ENCODE assay signal across 25 cellular contexts in genomic region chr15:42863572-42864239, GRCh38.
"Had no signal": no experiment of that assay in that cellular context is flagged by ENCODE, and none has a peak within 500 bp of the region (broad histone marks: within the 10 kb centered on the region; RNA-seq: fewer than 3 reads in every experiment).

No MANE protein-coding gene starts in this region.

- H3K4me3 ChIP-seq: tibial nerve had no signal

- H3K9me3 Mint-ChIP-seq: activated CD4-positive, alpha-beta memory T cell treated with anti-CD3 and anti-CD28 coated beads, Interleukin-2, amount 10 ng/mL, durations not matched to agents 7 days and 5 days; activated naive CD4-positive, alpha-beta T cell treated with anti-CD3 and anti-CD28 coated beads, Interleukin-2, amount 10 ng/mL, durations not matched to agents 7 days and 5 days; activated naive CD8-positive, alpha-beta T cell treated with anti-CD3 and anti-CD28 coated beads, Interleukin-2, amount 50 U/mL, for 24 hours; activated T-helper 17 cell treated with anti-CD3 and anti-CD28 coated beads, Interleukin-2, amount 50 U/mL, for 72 hours; dendritic cell treated with granulocyte-macrophage colony-stimulating factor and Interleukin-4, amounts not matched to agents 40 ng/mL and 50 ng/mL, for 4 days; effector memory CD8-positive, alpha-beta T cell; T-helper 2 cell treated with Interferon-gamma antibody and Interleukin-4, amounts not matched to agents 5 μg/mL and 100 μg/mL, for 36 hours had no signal

- H3K4me3 Mint-ChIP-seq: activated CD4-positive, alpha-beta memory T cell treated with anti-CD3 and anti-CD28 coated beads, Interleukin-2, amount 10 ng/mL, durations not matched to agents 7 days and 5 days; activated CD8-positive, alpha-beta memory T cell treated with anti-CD3 and anti-CD28 coated beads, Interleukin-2, amount 10 ng/mL, durations not matched to agents 7 days and 5 days; activated naive CD4-positive, alpha-beta T cell treated with anti-CD3 and anti-CD28 coated beads, Interleukin-2, amount 10 ng/mL, durations not matched to agents 7 days and 5 days; activated naive CD8-positive, alpha-beta T cell treated with anti-CD3 and anti-CD28 coated beads, Interleukin-2, amount 50 U/mL, for 24 hours; activated T-helper 17 cell treated with anti-CD3 and anti-CD28 coated beads, Interleukin-2, amount 50 U/mL, for 72 hours; dendritic cell treated with granulocyte-macrophage colony-stimulating factor and Interleukin-4, amounts not matched to agents 40 ng/mL and 50 ng/mL, for 4 days; effector memory CD8-positive, alpha-beta T cell; mesothelial cell of epicardium; nephron; T-helper 2 cell treated with Interferon-gamma antibody and Interleukin-4, amounts not matched to agents 5 μg/mL and 100 μg/mL, for 36 hours had no signal

- H3K27me3 ChIP-seq: tibial nerve had no signal

- H3K27ac ChIP-seq: tibial nerve had no signal

- H3K4me1 Mint-ChIP-seq: activated CD4-positive, alpha-beta memory T cell treated with anti-CD3 and anti-CD28 coated beads, Interleukin-2, amount 10 ng/mL, durations not matched to agents 7 days and 5 days; activated naive CD4-positive, alpha-beta T cell treated with anti-CD3 and anti-CD28 coated beads, Interleukin-2, amount 10 ng/mL, durations not matched to agents 7 days and 5 days; activated naive CD8-positive, alpha-beta T cell treated with anti-CD3 and anti-CD28 coated beads, Interleukin-2, amount 50 U/mL, for 24 hours; activated T-helper 17 cell treated with anti-CD3 and anti-CD28 coated beads, Interleukin-2, amount 50 U/mL, for 72 hours had no signal

- H3K9me3 ChIP-seq: tibial nerve had no signal

- H3K27me3 Mint-ChIP-seq: activated CD4-positive, alpha-beta memory T cell treated with anti-CD3 and anti-CD28 coated beads, Interleukin-2, amount 10 ng/mL, durations not matched to agents 7 days and 5 days; activated CD8-positive, alpha-beta memory T cell treated with anti-CD3 and anti-CD28 coated beads, Interleukin-2, amount 10 ng/mL, durations not matched to agents 7 days and 5 days; activated naive CD4-positive, alpha-beta T cell treated with anti-CD3 and anti-CD28 coated beads, Interleukin-2, amount 10 ng/mL, durations not matched to agents 7 days and 5 days; activated naive CD8-positive, alpha-beta T cell treated with anti-CD3 and anti-CD28 coated beads, Interleukin-2, amount 50 U/mL, for 24 hours; activated T-helper 17 cell treated with anti-CD3 and anti-CD28 coated beads, Interleukin-2, amount 50 U/mL, for 72 hours; dendritic cell treated with granulocyte-macrophage colony-stimulating factor and Interleukin-4, amounts not matched to agents 40 ng/mL and 50 ng/mL, for 4 days; effector memory CD8-positive, alpha-beta T cell had no signal

- DNase-seq: activated CD4-positive, alpha-beta memory T cell treated with anti-CD3 and anti-CD28 coated beads, Interleukin-2, amount 10 ng/mL, durations not matched to agents 7 days and 5 days; activated CD4-positive, alpha-beta T cell treated with anti-CD3 and anti-CD28 coated beads for 48 hours; activated CD4-positive, CD25-positive, alpha-beta regulatory T cell; activated CD8-positive, alpha-beta memory T cell treated with anti-CD3 and anti-CD28 coated beads, Interleukin-2, amount 10 ng/mL, durations not matched to agents 7 days and 5 days; activated naive CD4-positive, alpha-beta T cell treated with anti-CD3 and anti-CD28 coated beads, Interleukin-2, amount 10 ng/mL, durations not matched to agents 7 days and 5 days; activated naive CD8-positive, alpha-beta T cell treated with anti-CD3 and anti-CD28 coated beads, Interleukin-2, amount 50 U/mL, for 24 hours; anterior cingulate cortex; cerebellar nuclear complex; effector memory CD8-positive, alpha-beta T cell; foreskin melanocyte; glutamatergic neuron; hypothalamus; islet precursor cell; posterior cingulate gyrus; retina; stimulated activated CD4-positive, alpha-beta T cell treated with anti-CD3 and anti-CD28 coated beads, Interleukin-12 subunit alpha, Interleukin-12 subunit beta, amount 100 ng/mL, for 4 hours; stimulated activated CD4-positive, alpha-beta T cell treated with anti-CD3 and anti-CD28 coated beads, Interleukin-1b, Interleukin-23, amount 100 ng/mL, for 48 hours; stimulated activated naive CD4-positive, alpha-beta T cell treated with Interleukin-2 at 50 U/mL for 16 hours; substantia nigra had no signal

- H3K27ac Mint-ChIP-seq: activated CD4-positive, alpha-beta memory T cell treated with anti-CD3 and anti-CD28 coated beads, Interleukin-2, amount 10 ng/mL, durations not matched to agents 7 days and 5 days; activated CD8-positive, alpha-beta memory T cell treated with anti-CD3 and anti-CD28 coated beads, Interleukin-2, amount 10 ng/mL, durations not matched to agents 7 days and 5 days; activated naive CD4-positive, alpha-beta T cell treated with anti-CD3 and anti-CD28 coated beads, Interleukin-2, amount 10 ng/mL, durations not matched to agents 7 days and 5 days; activated naive CD8-positive, alpha-beta T cell treated with anti-CD3 and anti-CD28 coated beads, Interleukin-2, amount 50 U/mL, for 24 hours; activated T-helper 17 cell treated with anti-CD3 and anti-CD28 coated beads, Interleukin-2, amount 50 U/mL, for 72 hours; dendritic cell treated with granulocyte-macrophage colony-stimulating factor and Interleukin-4, amounts not matched to agents 40 ng/mL and 50 ng/mL, for 4 days; mesothelial cell of epicardium; nephron; T-helper 2 cell treated with Interferon-gamma antibody and Interleukin-4, amounts not matched to agents 5 μg/mL and 100 μg/mL, for 36 hours had no signal

- H3K4me1 ChIP-seq: tibial nerve had no signal
